Comparison of ENCODE assay signal across 13 cellular contexts in the genomic region with DNA sequence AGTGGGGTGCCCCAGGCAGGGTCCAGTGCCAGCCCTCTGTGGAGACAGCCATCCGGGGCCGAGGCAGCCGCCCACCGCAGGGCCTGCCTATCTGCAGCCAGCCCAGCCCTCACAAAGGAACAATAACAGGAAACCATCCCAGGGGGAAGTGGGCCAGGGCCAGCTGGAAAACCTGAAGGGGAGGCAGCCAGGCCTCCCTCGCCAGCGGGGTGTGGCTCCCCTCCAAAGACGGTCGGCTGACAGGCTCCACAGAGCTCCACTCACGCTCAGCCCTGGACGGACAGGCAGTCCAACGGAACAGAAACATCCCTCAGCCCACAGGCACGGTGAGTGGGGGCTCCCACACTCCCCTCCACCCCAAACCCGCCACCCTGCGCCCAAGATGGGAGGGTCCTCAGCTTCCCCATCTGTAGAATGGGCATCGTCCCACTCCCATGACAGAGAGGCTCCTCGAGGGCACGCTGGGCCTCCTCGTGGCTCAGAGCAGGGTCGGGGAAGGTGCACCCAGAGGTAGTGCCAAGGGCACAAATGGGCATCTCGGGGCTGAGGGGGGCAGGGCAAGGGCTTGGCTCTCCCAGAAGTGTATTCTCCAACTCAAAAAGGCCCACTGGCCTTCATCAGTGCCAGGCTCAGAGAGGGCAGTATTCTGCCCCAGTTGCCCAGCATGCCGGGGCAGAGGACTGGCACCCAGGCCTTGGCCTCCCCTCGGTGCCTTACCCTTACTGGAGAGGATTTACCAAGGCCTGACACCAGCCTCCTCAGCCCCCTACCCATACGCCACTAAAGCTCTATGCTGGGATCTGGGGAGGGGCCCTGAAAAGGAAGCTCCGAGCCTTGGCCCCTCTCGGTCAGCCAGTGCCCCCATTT. TPM values are rescaled to one million over a fixed set of nuclear protein-coding genes. Genes with fewer than 3 reads are reported as not detected.
A peak's percentile ranks its signal among the peaks of the same experiment; 100 is the strongest.
DNase-seq lines count a peak whose midpoint lies in the region; ATAC-seq and TF ChIP-seq lines count a peak whose summit lies in the region.
"Had no signal": no experiment of that assay in that cellular context is flagged by ENCODE, and none has a peak within 500 bp of the region (broad histone marks: within the 10 kb centered on the region; RNA-seq: fewer than 3 reads in every experiment).

Gene CDH5 (plus strand): TSS at position 259 of the 867 bp plus-strand sequence. CDS start 12,647 bp downstream, outside the sequence.

- H3K36me3 ChIP-seq in testis (ENCODE audit: low read depth, missing control alignments) = no peaks in the 10 kb centered on the region

- peaks cover 26% of the 10 kb centered on the region for H3K4me1 ChIP-seq in testis

- DNase-seq in NCI-H69 (lab: John Stamatoyannopoulos, UW) (peak; percentile 17), dorsolateral prefrontal cortex (peak in 1 of 10 donors; percentile 57), lower leg skin (ENCODE audit: low spot score in 2 of 2) (peak; percentile 78 to 96), testis (peak; percentile 77), NCI-H1092 (lab: John Stamatoyannopoulos, UW) (no peak), HEK293T (ENCODE audit: extremely low spot score) (no peak)
- no peak for DNase-seq in activated naive CD4-positive, alpha-beta T cell (lab: John Stamatoyannopoulos, UW)
- DNase-seq: activated effector memory CD4-positive, alpha-beta T cell treated with anti-CD3 and anti-CD28 coated beads, Interleukin-2, amount 50 U/mL, for 16 hours; DMS79 treated with DMSO at 0.1 percent for 48 hours; midbrain; MM.1S had no signal

- CTCF ChIA-PET in HEK293T (lab: Yijun Ruan, JAX) = interaction anchor here (0.7 to 1.4 kb wide), 4 partner anchors 9 to 501 kb away, joined by 3 to 6 read pairs (median 4); no protein-coding TSS in a partner anchor

- TF ChIP-seq CTCF in dorsolateral prefrontal cortex (IDR thresholded peaks at IDR 0.05 in 54 of 56, conservative IDR thresholded peaks at IDR 0.05 in 2 of 56; ENCODE audit: low read depth in 1 of 56, partially characterized antibody in 56 of 56) = no peak
- TF ChIP-seq CTCF in lower leg skin (IDR thresholded peaks at IDR 0.05) = no peak
- TF ChIP-seq CTCF in testis (IDR thresholded peaks at IDR 0.05) = no peak

- peak within 1 kb of the TSS in 51 of 59 donors; percentile 4 to 58 (median 32) for H3K4me3 ChIP-seq in dorsolateral prefrontal cortex
- no peak within 1 kb of the TSS for H3K4me3 ChIP-seq in lower leg skin (ENCODE audit: low read depth, poor library complexity, severe bottlenecking)
- no peak within 1 kb of the TSS for H3K4me3 ChIP-seq in testis

- POLR2A ChIA-PET in HEK293T (lab: Yijun Ruan, JAX) = no interaction called here

- no peak for TF ChIP-seq POLR2A in lower leg skin (IDR thresholded peaks at IDR 0.05)
- TF ChIP-seq POLR2A in testis (IDR thresholded peaks at IDR 0.05) = no peak

- intact Hi-C loops in dorsolateral prefrontal cortex (cut with DNase I) = no loop called here
- intact Hi-C loops in lower leg skin (cut with DNase I; ENCODE audit: low total_unique reads) = no loop called here
- intact Hi-C loops in testis (cut with DNase I; ENCODE audit: low total_unique reads) = loop anchor here (10.0 kb wide), 1 partner anchor 118 kb away; no protein-coding TSS in a partner anchor

- H3K27me3 ChIP-seq in dorsolateral prefrontal cortex (peaks cover 0 to 12% (median 0%) of the 10 kb centered on the region in 45 donors), testis (no peaks in the 10 kb centered on the region)

- WGBS in lower leg skin, 2 donors = 39 to 50% methylated on average over 13 to 19 of the region's 25 CpGs
- 60 to 74% methylated on average over 7 to 25 of the region's 25 CpGs for WGBS in testis, 2 donors

- H3K27ac ChIP-seq in dorsolateral prefrontal cortex (peak within 1 kb of the TSS in 42 of 59 donors; percentile 4 to 81 (median 60)), testis (peak within 1 kb of the TSS; percentile 50 to 72)

- no peak for ATAC-seq in HG02588 (IDR thresholded peaks at IDR 0.05; ENCODE audit: unreplicated experiment)

- no peaks in the 10 kb centered on the region for H3K9me3 ChIP-seq in testis

TF ChIP-seq in HEK293T, 16 proteins besides CTCF, POLR2A, EP300 and RAD21:
- TF ChIP-seq SP1 (IDR thresholded peaks at IDR 0.05) (no peak), L3MBTL2 (conservative IDR thresholded peaks at IDR 0.05) (no peak), BHLHE40 (IDR thresholded peaks at IDR 0.05; ENCODE audit: borderline replicate concordance) (no peak), FOXA1 (IDR thresholded peaks at IDR 0.05) (no peak), ZNF384 (IDR thresholded peaks at IDR 0.05) (no peak), NFRKB (IDR thresholded peaks at IDR 0.05) (no peak), LEF1 (IDR thresholded peaks at IDR 0.05; ENCODE audit: borderline replicate concordance) (no peak), CTBP1 (IDR thresholded peaks at IDR 0.05; ENCODE audit: borderline replicate concordance) (no peak), HDGF (IDR thresholded peaks at IDR 0.05; ENCODE audit: borderline replicate concordance) (no peak), FOXK2 (IDR thresholded peaks at IDR 0.05) (no peak), ELF4 (IDR thresholded peaks at IDR 0.05) (no peak), TARDBP (IDR thresholded peaks at IDR 0.05) (no peak), FOXM1 (IDR thresholded peaks at IDR 0.05; ENCODE audit: borderline replicate concordance) (no peak), ARNT (IDR thresholded peaks at IDR 0.05) (no peak), SUZ12 (IDR thresholded peaks at IDR 0.05) (no peak)
- TF ChIP-seq, protein P1, sequence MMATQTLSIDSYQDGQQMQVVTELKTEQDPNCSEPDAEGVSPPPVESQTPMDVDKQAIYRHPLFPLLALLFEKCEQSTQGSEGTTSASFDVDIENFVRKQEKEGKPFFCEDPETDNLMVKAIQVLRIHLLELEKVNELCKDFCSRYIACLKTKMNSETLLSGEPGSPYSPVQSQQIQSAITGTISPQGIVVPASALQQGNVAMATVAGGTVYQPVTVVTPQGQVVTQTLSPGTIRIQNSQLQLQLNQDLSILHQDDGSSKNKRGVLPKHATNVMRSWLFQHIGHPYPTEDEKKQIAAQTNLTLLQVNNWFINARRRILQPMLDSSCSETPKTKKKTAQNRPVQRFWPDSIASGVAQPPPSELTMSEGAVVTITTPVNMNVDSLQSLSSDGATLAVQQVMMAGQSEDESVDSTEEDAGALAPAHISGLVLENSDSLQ (IDR thresholded peaks at IDR 0.05) = no peak

RNA-seq across cellular contexts. Expression of gene CDH5, which starts in this region (rescaled TPM):
- 10 to 100 TPM in 105 of 120 experiments, 1 to 10 TPM in 15; 5.7 to 36.2 (median 14.9) TPM for total RNA-seq in dorsolateral prefrontal cortex
- total RNA-seq in lower leg skin = 10 to 100 TPM; 10.2 to 28.3 (median 14.0) TPM
- 10 to 100 TPM; 22.1 to 40.6 TPM for total RNA-seq in testis
- polyA plus RNA-seq in testis (ENCODE audit: insufficient read depth, low read depth, low replicate concordance) = 23.8 TPM
- total RNA-seq: H4 had no signal

Comparison
In these comparisons a context has a peak if more than half of its experiments do, and no peak if none do; other contexts are left out.
1. DNase-seq: peak in NCI-H69 (single experiment), lower leg skin (2 of 2) and testis (single experiment); none in NCI-H1092 (single experiment), activated naive CD4-positive, alpha-beta T cell (0 of 4) and HEK293T (single experiment).
2. H3K4me3 ChIP-seq: peak in dorsolateral prefrontal cortex (51 of 59); none in lower leg skin (single experiment) and testis (0 of 2).